In the genomic region with DNA sequence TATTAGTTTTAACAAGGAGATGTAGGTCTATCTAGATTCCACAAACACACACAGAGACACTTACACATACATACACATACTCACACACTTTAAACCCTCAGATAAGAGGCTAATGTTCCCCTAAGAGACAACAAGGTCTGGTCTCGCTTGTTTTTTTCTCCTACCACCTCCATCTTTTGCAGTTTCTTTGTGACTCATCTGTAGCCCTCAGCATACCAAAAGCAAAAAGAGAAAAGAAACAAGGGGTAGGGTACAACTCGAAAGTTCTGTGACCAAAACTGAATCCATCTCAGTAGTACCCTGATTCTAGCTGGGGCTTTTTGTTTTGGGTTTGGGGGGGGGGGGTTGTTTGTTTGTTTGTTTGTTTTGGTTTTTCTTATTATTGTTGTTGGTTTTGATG, we compare ENCODE assay signal across 1 cellular context.
TF ChIP-seq lines count a peak whose summit lies in the region.

No MANE protein-coding gene starts in this region.

TF ChIP-seq in HepG2, 621 proteins besides CTCF, POLR2A, EP300 and RAD21:
- TF ChIP-seq, protein P1, sequence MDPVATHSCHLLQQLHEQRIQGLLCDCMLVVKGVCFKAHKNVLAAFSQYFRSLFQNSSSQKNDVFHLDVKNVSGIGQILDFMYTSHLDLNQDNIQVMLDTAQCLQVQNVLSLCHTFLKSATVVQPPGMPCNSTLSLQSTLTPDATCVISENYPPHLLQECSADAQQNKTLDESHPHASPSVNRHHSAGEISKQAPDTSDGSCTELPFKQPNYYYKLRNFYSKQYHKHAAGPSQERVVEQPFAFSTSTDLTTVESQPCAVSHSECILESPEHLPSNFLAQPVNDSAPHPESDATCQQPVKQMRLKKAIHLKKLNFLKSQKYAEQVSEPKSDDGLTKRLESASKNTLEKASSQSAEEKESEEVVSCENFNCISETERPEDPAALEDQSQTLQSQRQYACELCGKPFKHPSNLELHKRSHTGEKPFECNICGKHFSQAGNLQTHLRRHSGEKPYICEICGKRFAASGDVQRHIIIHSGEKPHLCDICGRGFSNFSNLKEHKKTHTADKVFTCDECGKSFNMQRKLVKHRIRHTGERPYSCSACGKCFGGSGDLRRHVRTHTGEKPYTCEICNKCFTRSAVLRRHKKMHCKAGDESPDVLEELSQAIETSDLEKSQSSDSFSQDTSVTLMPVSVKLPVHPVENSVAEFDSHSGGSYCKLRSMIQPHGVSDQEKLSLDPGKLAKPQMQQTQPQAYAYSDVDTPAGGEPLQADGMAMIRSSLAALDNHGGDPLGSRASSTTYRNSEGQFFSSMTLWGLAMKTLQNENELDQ (CRISPR knock-in tag; IDR thresholded peaks at IDR 0.05; ENCODE audit: borderline replicate concordance): no peak
- TF ChIP-seq JUNB (CRISPR knock-in tag; IDR thresholded peaks at IDR 0.05; ENCODE audit: borderline replicate concordance) (no peak), ZNF138 (CRISPR knock-in tag; IDR thresholded peaks at IDR 0.05; ENCODE audit: low read depth) (no peak), CC2D1A (CRISPR knock-in tag; IDR thresholded peaks at IDR 0.05) (no peak), ZNF562 (CRISPR knock-in tag; IDR thresholded peaks at IDR 0.05; ENCODE audit: borderline replicate concordance) (no peak), CHCHD3 (CRISPR knock-in tag; IDR thresholded peaks at IDR 0.05) (no peak)
- TF ChIP-seq, protein P2, sequence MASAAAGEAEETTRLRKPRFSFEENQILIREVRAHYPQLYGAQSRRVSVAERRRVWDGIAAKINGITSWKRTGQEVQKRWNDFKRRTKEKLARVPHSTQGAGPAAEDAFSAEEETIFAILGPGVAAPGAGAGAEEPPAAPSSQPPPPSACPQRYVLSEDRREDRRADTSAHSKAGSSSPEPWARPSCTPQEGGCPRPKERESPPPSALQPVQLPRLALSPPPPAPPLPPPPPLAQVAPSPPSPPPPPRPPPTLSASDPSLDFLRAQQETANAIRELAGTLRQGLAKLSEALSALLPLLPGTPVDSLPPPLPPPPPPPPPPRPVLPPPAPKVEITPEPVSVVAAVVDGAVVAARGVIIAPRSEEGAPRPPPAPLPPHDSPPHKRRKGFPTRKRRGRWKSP (CRISPR knock-in tag; IDR thresholded peaks at IDR 0.05): no peak
TF ChIP-seq in HepG2: peak in this region for 0.
